8 cellular contexts compared by ENCODE assay signal in the genomic region with DNA sequence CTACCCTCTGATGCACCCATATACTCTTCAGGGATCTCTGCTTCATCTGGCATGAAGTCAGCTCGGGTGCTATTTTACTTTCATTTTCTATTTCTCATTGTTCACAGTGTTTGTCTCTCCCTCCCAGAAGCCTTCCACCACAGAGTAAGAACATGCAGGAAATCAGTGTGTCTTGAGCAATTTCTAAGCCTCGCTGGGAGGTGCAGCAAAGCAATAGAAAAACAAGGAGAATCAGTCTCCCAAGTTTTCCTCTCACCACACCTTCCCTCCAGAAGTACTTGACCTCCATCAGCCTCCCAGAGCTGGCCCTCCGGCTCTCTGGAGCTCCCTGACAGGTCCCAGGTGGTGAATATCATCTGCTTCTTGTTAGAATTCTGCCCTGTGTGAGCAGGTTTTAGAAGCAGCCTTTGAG.
DNase-seq lines count a peak whose midpoint lies in the region; ATAC-seq, FAIRE-seq and TF ChIP-seq lines count a peak whose summit lies in the region.

No MANE protein-coding gene starts in this region.

- H3K4me3 ChIP-seq in liver (ENCODE audit: low read depth in 1 of 3, low read length in 3 of 3) (peak overlapping the region; percentile 43 to 58 (median 51)), urinary bladder (ENCODE audit: low read depth, low read length) (peak overlapping the region; percentile 37)

- H3K4me1 ChIP-seq in liver (ENCODE audit: control insufficient read depth in 4 of 4, insufficient read depth in 4 of 4, low read length in 3 of 4) (peaks cover 0 to 5% (median 0%) of the 10 kb centered on the region in 4 donors), urinary bladder (ENCODE audit: insufficient read depth) (no peaks in the 10 kb centered on the region)

- H3K27me3 ChIP-seq in liver (ENCODE audit: control insufficient read depth in 4 of 4, insufficient read depth in 4 of 4, low read length in 3 of 4): no peaks in the 10 kb centered on the region

- DNase-seq in COR-L47 (lab: John Stamatoyannopoulos, UW): peak; percentile 28
- peak; percentile 54 for DNase-seq in GM19239 (ENCODE audit: insufficient read length, low spot score)
- peak; percentile 4 for DNase-seq in NK-92 (lab: John Stamatoyannopoulos, UW; ENCODE audit: unreplicated experiment)
- peak; percentile 67 for DNase-seq in astrocyte of the hippocampus (ENCODE audit: low read depth, low spot score)
- DNase-seq in substantia nigra (lab: John Stamatoyannopoulos, UW): no peak

- peak; percentile 96 for ATAC-seq in HG03159 (IDR thresholded peaks at IDR 0.05; ENCODE audit: unreplicated experiment)

- peak in 1 of 2 donors; percentile 41 for TF ChIP-seq RAD21 in liver (IDR thresholded peaks at IDR 0.05)

- H3K27ac ChIP-seq in liver (ENCODE audit: low read depth in 1 of 2, low read length in 2 of 2) (peak overlapping the region in 1 of 2 donors; percentile 47), urinary bladder (ENCODE audit: low read depth) (no peak overlapping the region), substantia nigra (ENCODE audit: low read depth, low read length, poor library complexity, severe bottlenecking) (no peak overlapping the region)

- 6% methylated on average over 3 of the region's 3 CpGs for WGBS in liver
- WGBS in urinary bladder: 3% methylated on average over 3 of the region's 3 CpGs

- peak; percentile 88 for FAIRE-seq in GM19239 (lab: Jason Lieb, UNC)

- H3K9ac ChIP-seq in liver (ENCODE audit: low read depth in 1 of 2, low read length in 2 of 2): peak overlapping the region; percentile 41 to 49

- no peaks in the 10 kb centered on the region for H3K36me3 ChIP-seq in liver (ENCODE audit: control insufficient read depth in 4 of 4, insufficient read depth in 3 of 4, low read depth in 1 of 4, low read length in 3 of 4)
- no peaks in the 10 kb centered on the region for H3K36me3 ChIP-seq in urinary bladder (ENCODE audit: insufficient read depth)

- TF ChIP-seq CTCF in liver (IDR thresholded peaks at IDR 0.05; ENCODE audit: low read depth, low read length, missing input control): no peak

- no peaks in the 10 kb centered on the region for H3K9me3 ChIP-seq in liver (ENCODE audit: control insufficient read depth in 4 of 4, low read length in 3 of 4)

TF ChIP-seq in liver, 16 proteins besides CTCF, POLR2A, EP300 and RAD21:
- TF ChIP-seq, protein P1, sequence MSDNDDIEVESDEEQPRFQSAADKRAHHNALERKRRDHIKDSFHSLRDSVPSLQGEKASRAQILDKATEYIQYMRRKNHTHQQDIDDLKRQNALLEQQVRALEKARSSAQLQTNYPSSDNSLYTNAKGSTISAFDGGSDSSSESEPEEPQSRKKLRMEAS (IDR thresholded peaks at IDR 0.05): no peak
- TF ChIP-seq HNF4G (IDR thresholded peaks at IDR 0.05) (no peak), NR2F2 (IDR thresholded peaks at IDR 0.05) (no peak), FOXA2 (IDR thresholded peaks at IDR 0.05) (no peak), EGR1 (IDR thresholded peaks at IDR 0.05; ENCODE audit: low read depth in 2 of 2) (no peak), HNF4A (conservative IDR thresholded peaks at IDR 0.05) (no peak), FOXA1 (IDR thresholded peaks at IDR 0.05) (no peak), TAF1 (conservative IDR thresholded peaks at IDR 0.05) (no peak), SP1 (IDR thresholded peaks at IDR 0.05) (no peak), JUND (IDR thresholded peaks at IDR 0.05) (no peak), YY1 (IDR thresholded peaks at IDR 0.05) (no peak), RXRA (IDR thresholded peaks at IDR 0.05) (no peak), GABPA (IDR thresholded peaks at IDR 0.05 in 1 of 2, conservative IDR thresholded peaks at IDR 0.05 in 1 of 2) (no peak)
- TF ChIP-seq, protein P2, sequence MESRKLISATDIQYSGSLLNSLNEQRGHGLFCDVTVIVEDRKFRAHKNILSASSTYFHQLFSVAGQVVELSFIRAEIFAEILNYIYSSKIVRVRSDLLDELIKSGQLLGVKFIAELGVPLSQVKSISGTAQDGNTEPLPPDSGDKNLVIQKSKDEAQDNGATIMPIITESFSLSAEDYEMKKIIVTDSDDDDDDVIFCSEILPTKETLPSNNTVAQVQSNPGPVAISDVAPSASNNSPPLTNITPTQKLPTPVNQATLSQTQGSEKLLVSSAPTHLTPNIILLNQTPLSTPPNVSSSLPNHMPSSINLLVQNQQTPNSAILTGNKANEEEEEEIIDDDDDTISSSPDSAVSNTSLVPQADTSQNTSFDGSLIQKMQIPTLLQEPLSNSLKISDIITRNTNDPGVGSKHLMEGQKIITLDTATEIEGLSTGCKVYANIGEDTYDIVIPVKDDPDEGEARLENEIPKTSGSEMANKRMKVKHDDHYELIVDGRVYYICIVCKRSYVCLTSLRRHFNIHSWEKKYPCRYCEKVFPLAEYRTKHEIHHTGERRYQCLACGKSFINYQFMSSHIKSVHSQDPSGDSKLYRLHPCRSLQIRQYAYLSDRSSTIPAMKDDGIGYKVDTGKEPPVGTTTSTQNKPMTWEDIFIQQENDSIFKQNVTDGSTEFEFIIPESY (IDR thresholded peaks at IDR 0.05): no peak
- TF ChIP-seq, protein P3, sequence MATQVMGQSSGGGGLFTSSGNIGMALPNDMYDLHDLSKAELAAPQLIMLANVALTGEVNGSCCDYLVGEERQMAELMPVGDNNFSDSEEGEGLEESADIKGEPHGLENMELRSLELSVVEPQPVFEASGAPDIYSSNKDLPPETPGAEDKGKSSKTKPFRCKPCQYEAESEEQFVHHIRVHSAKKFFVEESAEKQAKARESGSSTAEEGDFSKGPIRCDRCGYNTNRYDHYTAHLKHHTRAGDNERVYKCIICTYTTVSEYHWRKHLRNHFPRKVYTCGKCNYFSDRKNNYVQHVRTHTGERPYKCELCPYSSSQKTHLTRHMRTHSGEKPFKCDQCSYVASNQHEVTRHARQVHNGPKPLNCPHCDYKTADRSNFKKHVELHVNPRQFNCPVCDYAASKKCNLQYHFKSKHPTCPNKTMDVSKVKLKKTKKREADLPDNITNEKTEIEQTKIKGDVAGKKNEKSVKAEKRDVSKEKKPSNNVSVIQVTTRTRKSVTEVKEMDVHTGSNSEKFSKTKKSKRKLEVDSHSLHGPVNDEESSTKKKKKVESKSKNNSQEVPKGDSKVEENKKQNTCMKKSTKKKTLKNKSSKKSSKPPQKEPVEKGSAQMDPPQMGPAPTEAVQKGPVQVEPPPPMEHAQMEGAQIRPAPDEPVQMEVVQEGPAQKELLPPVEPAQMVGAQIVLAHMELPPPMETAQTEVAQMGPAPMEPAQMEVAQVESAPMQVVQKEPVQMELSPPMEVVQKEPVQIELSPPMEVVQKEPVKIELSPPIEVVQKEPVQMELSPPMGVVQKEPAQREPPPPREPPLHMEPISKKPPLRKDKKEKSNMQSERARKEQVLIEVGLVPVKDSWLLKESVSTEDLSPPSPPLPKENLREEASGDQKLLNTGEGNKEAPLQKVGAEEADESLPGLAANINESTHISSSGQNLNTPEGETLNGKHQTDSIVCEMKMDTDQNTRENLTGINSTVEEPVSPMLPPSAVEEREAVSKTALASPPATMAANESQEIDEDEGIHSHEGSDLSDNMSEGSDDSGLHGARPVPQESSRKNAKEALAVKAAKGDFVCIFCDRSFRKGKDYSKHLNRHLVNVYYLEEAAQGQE (IDR thresholded peaks at IDR 0.05): no peak
- TF ChIP-seq, protein P4, sequence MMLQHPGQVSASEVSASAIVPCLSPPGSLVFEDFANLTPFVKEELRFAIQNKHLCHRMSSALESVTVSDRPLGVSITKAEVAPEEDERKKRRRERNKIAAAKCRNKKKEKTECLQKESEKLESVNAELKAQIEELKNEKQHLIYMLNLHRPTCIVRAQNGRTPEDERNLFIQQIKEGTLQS (IDR thresholded peaks at IDR 0.05): no peak

Comparison
In these comparisons a context has a peak if more than half of its experiments do, and no peak if none do; other contexts are left out.
1. DNase-seq: peak in COR-L47 (single experiment), GM19239 (single experiment), NK-92 (single experiment) and astrocyte of the hippocampus (single experiment); none in substantia nigra (0 of 49).